In the genomic region with DNA sequence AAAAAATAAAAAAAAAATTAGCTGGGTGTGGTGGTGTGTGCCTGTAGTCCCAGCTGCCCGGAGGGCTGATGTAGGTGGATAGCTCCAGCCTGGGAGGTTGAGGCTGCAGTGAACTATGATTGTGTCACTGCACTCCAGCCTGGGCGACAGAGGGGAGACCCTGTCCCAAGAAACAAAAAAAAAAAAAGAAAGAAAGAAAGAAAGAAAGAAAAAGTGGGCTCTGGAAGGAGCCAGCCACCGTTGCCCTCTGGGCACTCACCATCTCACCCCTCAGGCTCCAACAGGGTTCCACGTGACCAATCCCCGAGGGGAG, we compare ENCODE assay signal across 15 cellular contexts.
DNase-seq lines count a peak whose midpoint lies in the region; ATAC-seq and TF ChIP-seq lines count a peak whose summit lies in the region.
"Had no signal": no experiment of that assay in that cellular context is flagged by ENCODE, and none has a peak within 500 bp of the region (broad histone marks: within the 10 kb centered on the region; RNA-seq: fewer than 3 reads in every experiment).

No MANE protein-coding gene starts in this region.

- no peak overlapping the region for H2AK5ac ChIP-seq in H9 (ENCODE audit: insufficient read length, low read length)

- H3K14ac ChIP-seq in H9 (ENCODE audit: insufficient read depth, low read length): peak overlapping the region; percentile 23; the same call in 1 of the 2 replicates

- WGBS in H9 (ENCODE audit: extremely low coverage, insufficient read length, low lambda C conversion rate): no CpG with 5 or more reads among the region's 5 CpGs
- 88% methylated on average over 5 of the region's 5 CpGs for WGBS in hepatocyte (ENCODE audit: low lambda C conversion rate, missing lambda C conversion rate)
- WGBS in aorta, 2 donors: 74% methylated on average over 5 of the region's 5 CpGs

- TF ChIP-seq CTCF in H9 (conservative IDR thresholded peaks at IDR 0.05): no peak
- TF ChIP-seq CTCF in hepatocyte (IDR thresholded peaks at IDR 0.05; ENCODE audit: poor library complexity): no peak

- H2AFZ ChIP-seq in H9 (ENCODE audit: low read length): no peak overlapping the region
- no peak overlapping the region for H2AFZ ChIP-seq in hepatocyte

- H3T11ph ChIP-seq in H9 (ENCODE audit: low read length): no peak overlapping the region

- no peak overlapping the region for H2BK20ac ChIP-seq in H9 (ENCODE audit: low read depth, low read length, poor library complexity, severe bottlenecking)

- H3K9me2 ChIP-seq in hepatocyte (replicated peaks; ENCODE audit: insufficient read depth): no peaks in the 10 kb centered on the region

- no peaks in the 10 kb centered on the region for H3K79me1 ChIP-seq in H9 (ENCODE audit: insufficient read depth, low read depth, low read length, poor library complexity, severe bottlenecking)

- no peaks in the 10 kb centered on the region for H3K79me2 ChIP-seq in H9 (ENCODE audit: insufficient read depth, low read length)
- H3K79me2 ChIP-seq in hepatocyte: no peaks in the 10 kb centered on the region

- H3K9me3 Mint-ChIP-seq in H9: no peaks in the 10 kb centered on the region
- no peaks in the 10 kb centered on the region for H3K9me3 Mint-ChIP-seq in activated T-helper 17 cell treated with anti-CD3 and anti-CD28 coated beads, Interleukin-2, amount 50 U/mL, for 72 hours
- H3K9me3 Mint-ChIP-seq in activated CD4-positive, alpha-beta T cell treated with anti-CD3 and anti-CD28 coated beads, Interleukin-2, amount 10 ng/mL, durations not matched to agents 24 days and 14 days: no peaks in the 10 kb centered on the region
- H3K9me3 Mint-ChIP-seq: activated naive CD4-positive, alpha-beta T cell treated with anti-CD3 and anti-CD28 coated beads, Interleukin-2, amount 10 ng/mL, durations not matched to agents 7 days and 5 days; CD4-positive, alpha-beta memory T cell had no signal

- H3K18ac ChIP-seq in H9 (ENCODE audit: insufficient read length, low read depth, low read length): peak overlapping the region; percentile 32

- intact Hi-C loops in aorta (cut with DNase I): no loop called here
- intact Hi-C loops in activated CD4-positive, alpha-beta T cell treated with anti-CD3 and anti-CD28 coated beads, Interleukin-2, amount 10 ng/mL, durations not matched to agents 24 days and 14 days (cut with micrococcal nuclease): loop anchor here (10.0 kb wide), 1 partner anchor 409 kb away; a partner anchor contains a TSS

- no peak overlapping the region for H3K56ac ChIP-seq in H9 (ENCODE audit: insufficient read length, low read depth, low read length)

- H4K20me1 ChIP-seq in H9 (ENCODE audit: control insufficient read depth, insufficient read depth, insufficient read length) (no peaks in the 10 kb centered on the region), hepatocyte (ENCODE audit: insufficient read depth, poor library complexity, severe bottlenecking) (no peaks in the 10 kb centered on the region)

- H3K4me3 ChIP-seq in hepatocyte (no peak overlapping the region), skeletal muscle tissue (ENCODE audit: low read length in 3 of 3) (peak overlapping the region; percentile 47 to 62 (median 52)), aorta (ENCODE audit: low read length in 2 of 2) (no peak overlapping the region)
- H3K4me3 ChIP-seq: MG63 had no signal

- H4K91ac ChIP-seq in H9 (ENCODE audit: insufficient read length, low read depth, low read length): no peak overlapping the region

- no peak overlapping the region for H4K5ac ChIP-seq in H9 (ENCODE audit: insufficient read length, low read depth, low read length)

- no peak overlapping the region for H3K23ac ChIP-seq in H9 (ENCODE audit: insufficient read length, low read depth, low read length)

- DNase-seq in H9 (no peak), hepatocyte (ENCODE audit: low spot score) (no peak), putamen (ENCODE audit: low spot score) (no peak), aorta (no peak), NCI-H2227 treated with DMSO at 0.1 percent for 48 hours (lab: John Stamatoyannopoulos, UW) (no peak)
- no peak for DNase-seq in activated CD4-positive, alpha-beta T cell treated with anti-CD3 and anti-CD28 coated beads, Interleukin-2, amount 10 ng/mL, durations not matched to agents 24 days and 14 days
- DNase-seq: activated CD4-positive, alpha-beta T cell treated with anti-CD3 and anti-CD28 coated beads, Interleukin-2, amount 50 U/mL, for 48 hours; activated naive CD4-positive, alpha-beta T cell treated with anti-CD3 and anti-CD28 coated beads, Interleukin-2, amount 10 ng/mL, durations not matched to agents 7 days and 5 days; CD4-positive, alpha-beta memory T cell; foreskin melanocyte; MG63; stimulated activated naive CD4-positive, alpha-beta T cell treated with Interleukin-2 at 50 U/mL for 16 hours; T-helper 2 cell had no signal

- no peak for ATAC-seq in activated T-helper 17 cell treated with anti-CD3 and anti-CD28 coated beads, Interleukin-2, amount 50 U/mL, for 72 hours (replicated peaks)
- no peak for ATAC-seq in aorta (ENCODE audit: low FRiP score)

- H3K36me3 Mint-ChIP-seq in H9 (ENCODE audit: insufficient read depth in 1 of 3, low read depth in 3 of 3): no peaks in the 10 kb centered on the region
- H3K36me3 Mint-ChIP-seq in activated T-helper 17 cell treated with anti-CD3 and anti-CD28 coated beads, Interleukin-2, amount 50 U/mL, for 72 hours (ENCODE audit: low read depth): no peaks in the 10 kb centered on the region
- no peaks in the 10 kb centered on the region for H3K36me3 Mint-ChIP-seq in activated CD4-positive, alpha-beta T cell treated with anti-CD3 and anti-CD28 coated beads, Interleukin-2, amount 10 ng/mL, durations not matched to agents 24 days and 14 days (ENCODE audit: low read depth)
- H3K36me3 Mint-ChIP-seq: activated naive CD4-positive, alpha-beta T cell treated with anti-CD3 and anti-CD28 coated beads, Interleukin-2, amount 10 ng/mL, durations not matched to agents 7 days and 5 days; CD4-positive, alpha-beta memory T cell had no signal

- H3K4me1 ChIP-seq in H9 (ENCODE audit: insufficient read depth, low read length) (peaks cover 3% of the 10 kb centered on the region; the same call in 1 of the 2 replicates), hepatocyte (ENCODE audit: insufficient read depth) (peaks cover 38% of the 10 kb centered on the region), skeletal muscle tissue (ENCODE audit: control insufficient read depth in 3 of 3, insufficient read depth in 3 of 3, low read length in 3 of 3) (peaks cover 68 to 80% (median 77%) of the 10 kb centered on the region in 3 donors), aorta (ENCODE audit: control insufficient read depth in 1 of 2, insufficient read depth in 2 of 2, low read length in 2 of 2) (no peaks in the 10 kb centered on the region)

- H3K4me2 ChIP-seq in H9 (ENCODE audit: insufficient read depth, insufficient read length, low read length) (no peak overlapping the region), hepatocyte (no peak overlapping the region)

- H2BK12ac ChIP-seq in H9 (ENCODE audit: insufficient read length, low read depth, low read length): no peak overlapping the region

- H3K4me1 Mint-ChIP-seq in H9: peaks cover 45 to 52% of the 10 kb centered on the region in 2 experiments
- no peaks in the 10 kb centered on the region for H3K4me1 Mint-ChIP-seq in activated T-helper 17 cell treated with anti-CD3 and anti-CD28 coated beads, Interleukin-2, amount 50 U/mL, for 72 hours
- peaks cover 16% of the 10 kb centered on the region for H3K4me1 Mint-ChIP-seq in activated CD4-positive, alpha-beta T cell treated with anti-CD3 and anti-CD28 coated beads, Interleukin-2, amount 10 ng/mL, durations not matched to agents 24 days and 14 days

- no peaks in the 10 kb centered on the region for H3K27me3 Mint-ChIP-seq in H9 (ENCODE audit: low read depth)
- no peaks in the 10 kb centered on the region for H3K27me3 Mint-ChIP-seq in activated T-helper 17 cell treated with anti-CD3 and anti-CD28 coated beads, Interleukin-2, amount 50 U/mL, for 72 hours
- no peaks in the 10 kb centered on the region for H3K27me3 Mint-ChIP-seq in activated CD4-positive, alpha-beta T cell treated with anti-CD3 and anti-CD28 coated beads, Interleukin-2, amount 10 ng/mL, durations not matched to agents 24 days and 14 days

- H3K4ac ChIP-seq in H9 (ENCODE audit: low read depth, low read length): no peak overlapping the region

- H3K27ac Mint-ChIP-seq in H9: peak overlapping the region in 1 of 3 experiments; percentile 83; a peak in 3 of 7 replicates
- peak overlapping the region; percentile 69 for H3K27ac Mint-ChIP-seq in activated T-helper 17 cell treated with anti-CD3 and anti-CD28 coated beads, Interleukin-2, amount 50 U/mL, for 72 hours
- no peak overlapping the region for H3K27ac Mint-ChIP-seq in activated CD4-positive, alpha-beta T cell treated with anti-CD3 and anti-CD28 coated beads, Interleukin-2, amount 10 ng/mL, durations not matched to agents 24 days and 14 days
- H3K27ac Mint-ChIP-seq: activated naive CD4-positive, alpha-beta T cell treated with anti-CD3 and anti-CD28 coated beads, Interleukin-2, amount 10 ng/mL, durations not matched to agents 7 days and 5 days had no signal

- H3K27me3 ChIP-seq in H9 (ENCODE audit: insufficient read depth, low read length) (no peaks in the 10 kb centered on the region), hepatocyte (no peaks in the 10 kb centered on the region), skeletal muscle tissue (ENCODE audit: control insufficient read depth in 3 of 3, insufficient read depth in 3 of 3, low read length in 3 of 3) (no peaks in the 10 kb centered on the region), aorta (ENCODE audit: control insufficient read depth in 1 of 2, insufficient read depth in 2 of 2, low read length in 1 of 2) (no peaks in the 10 kb centered on the region)
- H3K27me3 ChIP-seq: MG63 had no signal

- no peak overlapping the region for H3K4me3 Mint-ChIP-seq in H9
- H3K4me3 Mint-ChIP-seq in activated T-helper 17 cell treated with anti-CD3 and anti-CD28 coated beads, Interleukin-2, amount 50 U/mL, for 72 hours: no peak overlapping the region
- H3K4me3 Mint-ChIP-seq in activated CD4-positive, alpha-beta T cell treated with anti-CD3 and anti-CD28 coated beads, Interleukin-2, amount 10 ng/mL, durations not matched to agents 24 days and 14 days: no peak overlapping the region
- H3K4me3 Mint-ChIP-seq: activated naive CD4-positive, alpha-beta T cell treated with anti-CD3 and anti-CD28 coated beads, Interleukin-2, amount 10 ng/mL, durations not matched to agents 7 days and 5 days; CD4-positive, alpha-beta memory T cell had no signal

- no peak overlapping the region for H3K9ac ChIP-seq in H9 (ENCODE audit: extremely low read depth, insufficient read length, low read length)
- H3K9ac ChIP-seq in skeletal muscle tissue (ENCODE audit: low read depth in 1 of 3, low read length in 3 of 3): peak overlapping the region; percentile 76 to 86 (median 82)

- H3K27ac ChIP-seq in H9 (ENCODE audit: insufficient read length, low read depth, low read length): no peak overlapping the region
- peak overlapping the region; percentile 59 for H3K27ac ChIP-seq in hepatocyte
- peak overlapping the region; percentile 95 for H3K27ac ChIP-seq in skeletal muscle tissue (ENCODE audit: low read depth, low read length)
- no peak overlapping the region for H3K27ac ChIP-seq in aorta (ENCODE audit: low read depth in 1 of 2, low read length in 2 of 2)

- no peak overlapping the region for H2BK15ac ChIP-seq in H9 (ENCODE audit: low read depth, low read length)

- no peaks in the 10 kb centered on the region for H3K23me2 ChIP-seq in H9 (ENCODE audit: insufficient read length, low read depth, low read length, poor library complexity, severe bottlenecking)

- H4K8ac ChIP-seq in H9 (replicated peaks; ENCODE audit: insufficient read length, low read depth, low read length): no peak overlapping the region

- no peak overlapping the region for H2BK5ac ChIP-seq in H9 (ENCODE audit: insufficient read length, low read length)

- H2BK120ac ChIP-seq in H9 (ENCODE audit: low read depth, low read length, poor library complexity, severe bottlenecking): no peak overlapping the region

- H3K9me3 ChIP-seq in H9 (ENCODE audit: control insufficient read depth, low read depth, low read length) (no peaks in the 10 kb centered on the region), hepatocyte (ENCODE audit: low read depth) (no peaks in the 10 kb centered on the region), skeletal muscle tissue (ENCODE audit: control insufficient read depth in 3 of 3, low read length in 3 of 3) (no peaks in the 10 kb centered on the region), aorta (ENCODE audit: control insufficient read depth, low read length) (no peaks in the 10 kb centered on the region)
- H3K9me3 ChIP-seq: MG63 had no signal

- no peaks in the 10 kb centered on the region for H3K36me3 ChIP-seq in hepatocyte (replicated peaks; ENCODE audit: insufficient read depth, low read depth)
- peaks cover 0 to 4% (median 0%) of the 10 kb centered on the region in 3 donors for H3K36me3 ChIP-seq in skeletal muscle tissue (ENCODE audit: control insufficient read depth in 3 of 3, insufficient read depth in 3 of 3, low read length in 3 of 3)
- H3K36me3 ChIP-seq in aorta (ENCODE audit: control insufficient read depth in 1 of 2, insufficient read depth in 2 of 2, low read length in 1 of 2): no peaks in the 10 kb centered on the region

Comparison
In these comparisons a context has a peak if more than half of its experiments do, and no peak if none do; other contexts are left out.
1. H3K27ac ChIP-seq: peak in hepatocyte (single experiment) and skeletal muscle tissue (single experiment); none in H9 (single experiment) and aorta (0 of 2).
2. H3K4me3 ChIP-seq: peak in skeletal muscle tissue (3 of 3); none in hepatocyte (single experiment) and aorta (0 of 2).